ENCODE assay signal across 1 cellular context in genomic region chr1:167997037-167997575, GRCh38.
A peak's percentile ranks its signal among the peaks of the same experiment; 100 is the strongest.
TF ChIP-seq lines count a peak whose summit lies in the region.

No MANE protein-coding gene starts in this region.

TF ChIP-seq in K562, 482 proteins besides CTCF, POLR2A, EP300 and RAD21 (continued from another document):
- TF ChIP-seq, protein P1, sequence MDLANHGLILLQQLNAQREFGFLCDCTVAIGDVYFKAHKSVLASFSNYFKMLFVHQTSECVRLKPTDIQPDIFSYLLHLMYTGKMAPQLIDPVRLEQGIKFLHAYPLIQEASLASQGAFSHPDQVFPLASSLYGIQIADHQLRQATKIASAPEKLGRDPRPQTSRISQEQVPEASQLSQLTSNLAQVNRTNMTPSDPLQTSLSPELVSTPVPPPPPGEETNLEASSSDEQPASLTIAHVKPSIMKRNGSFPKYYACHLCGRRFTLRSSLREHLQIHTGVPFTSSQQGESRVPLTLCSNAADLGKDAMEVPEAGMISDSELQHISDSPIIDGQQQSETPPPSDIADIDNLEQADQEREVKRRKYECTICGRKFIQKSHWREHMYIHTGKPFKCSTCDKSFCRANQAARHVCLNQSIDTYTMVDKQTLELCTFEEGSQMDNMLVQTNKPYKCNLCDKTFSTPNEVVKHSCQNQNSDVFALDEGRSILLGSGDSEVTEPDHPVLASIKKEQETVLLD (IDR thresholded peaks at IDR 0.05): no peak
- TF ChIP-seq, protein P2, sequence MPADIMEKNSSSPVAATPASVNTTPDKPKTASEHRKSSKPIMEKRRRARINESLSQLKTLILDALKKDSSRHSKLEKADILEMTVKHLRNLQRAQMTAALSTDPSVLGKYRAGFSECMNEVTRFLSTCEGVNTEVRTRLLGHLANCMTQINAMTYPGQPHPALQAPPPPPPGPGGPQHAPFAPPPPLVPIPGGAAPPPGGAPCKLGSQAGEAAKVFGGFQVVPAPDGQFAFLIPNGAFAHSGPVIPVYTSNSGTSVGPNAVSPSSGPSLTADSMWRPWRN (IDR thresholded peaks at IDR 0.05; ENCODE audit: low read depth): no peak
- no peak for TF ChIP-seq TCF7L2 (IDR thresholded peaks at IDR 0.05; ENCODE audit: low read depth, low read length)
- TF ChIP-seq C11orf30 (IDR thresholded peaks at IDR 0.05; ENCODE audit: low read depth): peak; percentile 62; the same call in 1 of the 2 replicates
- no peak for TF ChIP-seq HNRNPH1 (optimal IDR thresholded peaks at IDR 0.05; ENCODE audit: low read depth, low read length)
- TF ChIP-seq E2F6 (IDR thresholded peaks at IDR 0.05; ENCODE audit: borderline replicate concordance in 1 of 2, extremely low read depth in 1 of 2, insufficient read depth in 1 of 2, insufficient read length in 1 of 2, low read depth in 1 of 2, low read length in 1 of 2, poor library complexity in 1 of 2, severe bottlenecking in 1 of 2): no peak
